15 cellular contexts compared by ENCODE assay signal in the genomic region with DNA sequence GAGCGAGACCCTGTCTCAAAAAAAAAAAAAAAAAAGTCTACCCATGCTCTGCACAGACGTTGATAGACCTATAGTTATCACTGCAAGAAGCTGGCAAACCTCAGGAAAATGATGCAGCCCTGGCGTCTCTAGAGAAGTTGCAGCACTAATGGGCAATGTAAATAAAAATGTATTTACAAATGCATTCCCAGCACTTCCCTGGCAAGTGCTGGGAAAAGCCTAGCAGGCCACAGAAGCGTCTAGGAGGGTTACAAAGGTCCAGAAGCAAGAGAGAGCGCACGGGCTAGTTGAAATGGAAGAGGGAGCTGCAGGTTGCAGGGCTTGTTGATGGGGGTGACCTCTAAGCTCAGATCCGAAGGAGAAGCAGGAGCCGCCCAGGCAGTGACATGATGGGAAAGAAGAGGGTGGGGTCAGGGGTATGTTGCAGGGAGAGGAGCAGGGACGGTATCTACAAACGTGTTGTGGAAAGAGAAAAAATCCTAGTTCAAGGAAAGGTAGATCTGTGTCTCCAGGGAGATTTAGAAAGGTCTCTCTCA. TPM values are rescaled to one million over a fixed set of nuclear protein-coding genes. Genes with fewer than 3 reads are reported as not detected.
DNase-seq lines count a peak whose midpoint lies in the region; ATAC-seq and TF ChIP-seq lines count a peak whose summit lies in the region.
"Had no signal": no experiment of that assay in that cellular context is flagged by ENCODE, and none has a peak within 500 bp of the region (broad histone marks: within the 10 kb centered on the region; RNA-seq: fewer than 3 reads in every experiment).

No MANE protein-coding gene starts in this region.

- H3K9me3 ChIP-seq in Caco-2 = no peaks in the 10 kb centered on the region
- no peaks in the 10 kb centered on the region for H3K9me3 ChIP-seq in HCT116 (ENCODE audit: control insufficient read depth in 1 of 2, insufficient read depth in 1 of 2, low read depth in 1 of 2, low read length in 2 of 2)
- H3K9me3 ChIP-seq: BE2C, gastroesophageal sphincter, neutrophil, right atrium auricular region, suprapubic skin had no signal

- no peak for TF ChIP-seq CTCF in Caco-2 (IDR thresholded peaks at IDR 0.05; ENCODE audit: insufficient read depth in 1 of 2, low read depth in 1 of 2, low read length in 1 of 2, severe bottlenecking in 1 of 2, unreplicated experiment in 1 of 2)
- TF ChIP-seq CTCF in HCT116 (IDR thresholded peaks at IDR 0.05 in 2 of 3, conservative IDR thresholded peaks at IDR 0.05 in 1 of 3; ENCODE audit: borderline replicate concordance in 1 of 3, insufficient read depth in 1 of 3, low read depth in 2 of 3, low read length in 2 of 3) = no peak
- no peak for TF ChIP-seq CTCF in activated B cell treated with CpG ODN at 0.5 μM for 24 hours (IDR thresholded peaks at IDR 0.05)
- TF ChIP-seq CTCF in nephron (IDR thresholded peaks at IDR 0.05; ENCODE audit: unreplicated experiment in 3 of 3) = no peak
- TF ChIP-seq CTCF in coronary artery (IDR thresholded peaks at IDR 0.05) = no peak
- TF ChIP-seq CTCF in osteocyte (IDR thresholded peaks at IDR 0.05) = no peak

- DNase-seq in Caco-2 (no peak), HCT116 (ENCODE audit: low read depth, low spot score) (no peak), activated B cell treated with CpG ODN at 0.5 μM for 24 hours (no peak), coronary artery (ENCODE audit: low spot score) (no peak), osteocyte (ENCODE audit: extremely low spot score, unreplicated experiment) (no peak), NOMO-1 (lab: John Stamatoyannopoulos, UW; ENCODE audit: unreplicated experiment in 2 of 2) (no peak)
- DNase-seq: BE2C, mammary epithelial cell had no signal

- H3K4me2 ChIP-seq in HCT116 (ENCODE audit: low read length) = no peak overlapping the region

- peaks cover 8% of the 10 kb centered on the region; the same call in 1 of the 2 replicates for H3K4me1 ChIP-seq in Caco-2
- H3K4me1 ChIP-seq in HCT116 (ENCODE audit: control insufficient read depth in 1 of 2, insufficient read depth in 2 of 2, low read length in 2 of 2) = peaks cover 0 to 20% of the 10 kb centered on the region in 2 experiments; a peak in 2 of 4 replicates

- RAD21 ChIA-PET in HCT116 (lab: Charles Lee; ENCODE audit: low non-redundant PET in 1 of 2, low total read pairs in 2 of 2, uncharacterized antibody in 2 of 2, unreplicated experiment in 2 of 2) = no interaction called here

- no peak for TF ChIP-seq RAD21 in HCT116 (IDR thresholded peaks at IDR 0.05; ENCODE audit: low read depth)

- no peak for TF ChIP-seq POLR2A in HCT116 (IDR thresholded peaks at IDR 0.05; ENCODE audit: borderline replicate concordance, extremely low read depth, insufficient read depth, insufficient read length)

- H3K9me3 Mint-ChIP-seq in Caco-2 (ENCODE audit: unreplicated experiment) = no peaks in the 10 kb centered on the region
- no peaks in the 10 kb centered on the region for H3K9me3 Mint-ChIP-seq in activated B cell treated with CpG ODN at 0.5 μM for 24 hours
- no peaks in the 10 kb centered on the region for H3K9me3 Mint-ChIP-seq in nephron
- H3K9me3 Mint-ChIP-seq in osteocyte (ENCODE audit: unreplicated experiment) = no peaks in the 10 kb centered on the region
- H3K9me3 Mint-ChIP-seq: activated naive CD4-positive, alpha-beta T cell treated with anti-CD3 and anti-CD28 coated beads for 36 hours; dendritic cell treated with granulocyte-macrophage colony-stimulating factor and Interleukin-4, amounts not matched to agents 40 ng/mL and 50 ng/mL, for 4 days had no signal

- POLR2A ChIA-PET in Caco-2 (lab: Charles Lee) = interaction anchor here (1.2 kb wide), 1 partner anchor 26 kb away, joined by 3 read pairs; the partner anchor contains the start of gene CCDC32
- POLR2A ChIA-PET in HCT116 (lab: Charles Lee) = interaction anchor here (0.7 kb wide), 1 partner anchor 103 kb away, joined by 3 read pairs; no protein-coding TSS in a partner anchor
- POLR2A ChIA-PET in activated B cell treated with CpG ODN at 0.5 μM for 24 hours (lab: Charles Lee) = interaction anchor here (2.2 to 4.0 kb wide), 2 partner anchors 22 to 103 kb away, joined by 20 to 22 read pairs; partner anchors contain the start of genes RAD51 and RPUSD2

- H2AFZ ChIP-seq in HCT116 (ENCODE audit: low read depth, low read length, poor library complexity, severe bottlenecking) = peak overlapping the region; percentile 41

- H3K36me3 ChIP-seq in Caco-2 (ENCODE audit: control insufficient read depth, insufficient read depth, low read length) (no peaks in the 10 kb centered on the region), HCT116 (ENCODE audit: control insufficient read depth in 1 of 2, insufficient read depth in 2 of 2, low read length in 2 of 2) (no peaks in the 10 kb centered on the region)
- H3K36me3 ChIP-seq: BE2C, gastroesophageal sphincter, neutrophil, right atrium auricular region, suprapubic skin had no signal

- H3K27ac Mint-ChIP-seq in Caco-2 (ENCODE audit: unreplicated experiment) = peak overlapping the region; percentile 85
- peak overlapping the region; percentile 25 for H3K27ac Mint-ChIP-seq in activated B cell treated with CpG ODN at 0.5 μM for 24 hours
- peak overlapping the region; percentile 44 to 55 (median 49) for H3K27ac Mint-ChIP-seq in nephron
- H3K27ac Mint-ChIP-seq in osteocyte (ENCODE audit: unreplicated experiment) = no peak overlapping the region
- H3K27ac Mint-ChIP-seq: activated naive CD4-positive, alpha-beta T cell treated with anti-CD3 and anti-CD28 coated beads for 36 hours; dendritic cell treated with granulocyte-macrophage colony-stimulating factor and Interleukin-4, amounts not matched to agents 40 ng/mL and 50 ng/mL, for 4 days had no signal

- CTCF ChIA-PET in Caco-2 (lab: Charles Lee) (interaction anchor here (0.5 kb wide), 1 partner anchor 59 kb away, joined by 5 read pairs; no protein-coding TSS in a partner anchor), HCT116 (lab: Charles Lee) (no interaction called here), activated B cell treated with CpG ODN at 0.5 μM for 24 hours (lab: Charles Lee) (interaction anchor here (0.7 to 2.6 kb wide), 2 partner anchors 191 kb away, joined by 3 to 12 read pairs; no protein-coding TSS in a partner anchor)

- peaks cover 19% of the 10 kb centered on the region for H3K79me2 ChIP-seq in HCT116 (ENCODE audit: insufficient read depth, low read length)

- H4K20me1 ChIP-seq in HCT116 (ENCODE audit: insufficient read depth) = no peaks in the 10 kb centered on the region

- H3K27me3 Mint-ChIP-seq in Caco-2 (ENCODE audit: insufficient read depth, unreplicated experiment) (no peaks in the 10 kb centered on the region), activated B cell treated with CpG ODN at 0.5 μM for 24 hours (peaks cover 2% of the 10 kb centered on the region), nephron (ENCODE audit: low read depth) (peaks cover 4% of the 10 kb centered on the region), osteocyte (ENCODE audit: unreplicated experiment) (peaks cover 3% of the 10 kb centered on the region)

- H3K27ac ChIP-seq in HCT116 (ENCODE audit: low read depth, low read length) = no peak overlapping the region
- no peak overlapping the region for H3K27ac ChIP-seq in coronary artery
- H3K27ac ChIP-seq: gastroesophageal sphincter, neutrophil, right atrium auricular region, suprapubic skin had no signal

- H3K4me1 Mint-ChIP-seq in Caco-2 (ENCODE audit: low read depth, unreplicated experiment) = peaks cover 29% of the 10 kb centered on the region
- peaks cover 21% of the 10 kb centered on the region for H3K4me1 Mint-ChIP-seq in activated B cell treated with CpG ODN at 0.5 μM for 24 hours
- H3K4me1 Mint-ChIP-seq in nephron = peaks cover 13% of the 10 kb centered on the region
- H3K4me1 Mint-ChIP-seq in osteocyte (ENCODE audit: unreplicated experiment) = peaks cover 16% of the 10 kb centered on the region

- H3K27me3 ChIP-seq in Caco-2 (replicated peaks; ENCODE audit: control insufficient read depth, insufficient read depth, low read length) (no peaks in the 10 kb centered on the region), HCT116 (ENCODE audit: insufficient read depth, low read length) (no peaks in the 10 kb centered on the region)
- H3K27me3 ChIP-seq: BE2C, neutrophil, right atrium auricular region, suprapubic skin had no signal

- intact Hi-C loops in Caco-2 (cut with micrococcal nuclease; ENCODE audit: unreplicated experiment) (loop anchor here (5.0 to 10.0 kb wide), 2 partner anchors 101 to 193 kb away; no protein-coding TSS in a partner anchor), HCT116 (cut with micrococcal nuclease) (loop anchor here (5.0 to 10.0 kb wide), 2 partner anchors 193 to 301 kb away; partner anchors contain the start of gene VPS18), activated B cell treated with CpG ODN at 0.5 μM for 24 hours (cut with micrococcal nuclease) (loop anchor here (5.0 kb wide), 2 partner anchors 361 to 1681 kb away; partner anchors contain the start of genes CHAC1, GANC and TMEM87A)

- BruUV-seq in Caco-2 (replicated peaks; lab: Mats Ljungman, UMichigan) (no TSS peak), HCT116 (replicated peaks; lab: Mats Ljungman, UMichigan) (no TSS peak)

- no peaks in the 10 kb centered on the region for H3K9me2 ChIP-seq in HCT116 (ENCODE audit: insufficient read depth)

- H3K36me3 Mint-ChIP-seq in Caco-2 (ENCODE audit: insufficient read depth, unreplicated experiment) = peaks cover 24% of the 10 kb centered on the region
- H3K36me3 Mint-ChIP-seq in activated B cell treated with CpG ODN at 0.5 μM for 24 hours (ENCODE audit: low read depth) = peaks cover 11% of the 10 kb centered on the region
- H3K36me3 Mint-ChIP-seq in nephron (ENCODE audit: low read depth) = no peaks in the 10 kb centered on the region
- no peaks in the 10 kb centered on the region for H3K36me3 Mint-ChIP-seq in osteocyte (ENCODE audit: unreplicated experiment)

- ATAC-seq in HCT116 (no peak), activated B cell treated with CpG ODN at 0.5 μM for 24 hours (ENCODE audit: low read depth) (no peak)
- ATAC-seq: gastroesophageal sphincter had no signal

- H3K9ac ChIP-seq in HCT116 (ENCODE audit: low read length) = no peak overlapping the region

- H3K4me3 Mint-ChIP-seq in Caco-2 (ENCODE audit: unreplicated experiment) = peak overlapping the region; percentile 78
- H3K4me3 Mint-ChIP-seq in activated B cell treated with CpG ODN at 0.5 μM for 24 hours = no peak overlapping the region
- peak overlapping the region in 1 of 3 experiments; percentile 40 for H3K4me3 Mint-ChIP-seq in nephron
- H3K4me3 Mint-ChIP-seq in osteocyte (ENCODE audit: unreplicated experiment) = no peak overlapping the region
- H3K4me3 Mint-ChIP-seq: dendritic cell treated with granulocyte-macrophage colony-stimulating factor and Interleukin-4, amounts not matched to agents 40 ng/mL and 50 ng/mL, for 4 days had no signal

- H3K4me3 ChIP-seq in Caco-2 (ENCODE audit: low read depth, low read length) (peak overlapping the region; percentile 19), HCT116 (replicated peaks in 1 of 2; ENCODE audit: low read depth in 1 of 2, low read length in 2 of 2) (no peak overlapping the region), coronary artery (no peak overlapping the region)
- H3K4me3 ChIP-seq: gastroesophageal sphincter had no signal

RNA-seq across cellular contexts. Expression of gene KNL1, which starts 2.7 kb away (rescaled TPM):
- total RNA-seq in Caco-2 (2022) = 24.8 and 29.5 TPM in 2 replicates
- 30.6 TPM for total RNA-seq in HCT116 (2021; ENCODE audit: unreplicated experiment)
- 5.4 and 9.8 TPM in 2 replicates for polyA plus RNA-seq in HCT116 (2012)
- total RNA-seq in activated B cell treated with CpG ODN at 0.5 μM for 24 hours = 5.1 and 7.7 TPM in 2 replicates
- total RNA-seq in osteocyte = 5.6 and 6.2 TPM in 2 replicates

RNA-seq across cellular contexts. Expression of gene RPUSD2, which starts 22.3 kb away (rescaled TPM):
- total RNA-seq in Caco-2 (2022) (12.9 and 14.6 TPM in 2 replicates), HCT116 (2021; ENCODE audit: unreplicated experiment) (22.5 TPM), activated B cell treated with CpG ODN at 0.5 μM for 24 hours (20.1 and 24.8 TPM in 2 replicates), osteocyte (9.6 and 11.7 TPM in 2 replicates)
- polyA plus RNA-seq in HCT116 (2012) = 12.5 and 15.4 TPM in 2 replicates

RNA-seq across cellular contexts. Expression of gene CCDC32, which starts 26.5 kb away (rescaled TPM):
- total RNA-seq in Caco-2 (2022) = 11.7 and 17.0 TPM in 2 replicates
- total RNA-seq in HCT116 (2021; ENCODE audit: unreplicated experiment) = 18.6 TPM
- 21.1 and 21.2 TPM in 2 replicates for polyA plus RNA-seq in HCT116 (2012)
- total RNA-seq in activated B cell treated with CpG ODN at 0.5 μM for 24 hours = 64.0 and 66.3 TPM in 2 replicates
- total RNA-seq in osteocyte = 23.9 and 28.3 TPM in 2 replicates
